1 cellular context compared by ENCODE assay signal in genomic region chr9:40097992-40098391, GRCh38.
TF ChIP-seq lines count a peak whose summit lies in the region.

No MANE protein-coding gene starts in this region.

TF ChIP-seq in HCT116, 20 proteins besides CTCF, POLR2A, EP300 and RAD21:
- TF ChIP-seq FOSL1 (IDR thresholded peaks at IDR 0.05; ENCODE audit: low read depth), result peak; percentile 19; the same call in 1 of the 2 replicates
